In the genomic region with DNA sequence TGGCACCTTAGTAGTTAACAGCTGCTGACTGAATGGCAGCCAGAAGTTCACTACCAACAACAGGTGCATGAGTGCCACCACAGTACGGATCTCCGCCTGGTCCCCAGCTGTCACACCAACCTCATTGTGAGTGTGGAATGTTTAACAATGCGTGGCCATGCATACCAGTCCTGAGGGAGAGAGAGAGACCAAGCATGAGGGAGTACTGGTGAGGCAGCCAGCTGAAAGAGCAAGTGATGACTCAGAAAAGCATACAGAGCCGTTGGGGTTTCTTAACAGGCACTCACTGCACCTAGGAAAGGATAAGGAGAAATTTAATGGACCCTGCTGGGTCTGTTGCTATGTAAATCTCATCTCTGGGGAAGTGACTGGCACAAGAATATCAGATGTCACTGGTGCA, we compare ENCODE assay signal across 1 cellular context.
TF ChIP-seq lines count a peak whose summit lies in the region.

No MANE protein-coding gene starts in this region.

TF ChIP-seq in HepG2, 621 proteins besides CTCF, POLR2A, EP300 and RAD21 (continued from another document):
- TF ChIP-seq, protein P1, sequence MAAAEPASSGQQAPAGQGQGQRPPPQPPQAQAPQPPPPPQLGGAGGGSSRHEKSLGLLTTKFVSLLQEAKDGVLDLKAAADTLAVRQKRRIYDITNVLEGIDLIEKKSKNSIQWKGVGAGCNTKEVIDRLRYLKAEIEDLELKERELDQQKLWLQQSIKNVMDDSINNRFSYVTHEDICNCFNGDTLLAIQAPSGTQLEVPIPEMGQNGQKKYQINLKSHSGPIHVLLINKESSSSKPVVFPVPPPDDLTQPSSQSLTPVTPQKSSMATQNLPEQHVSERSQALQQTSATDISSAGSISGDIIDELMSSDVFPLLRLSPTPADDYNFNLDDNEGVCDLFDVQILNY (CRISPR knock-in tag; conservative IDR thresholded peaks at IDR 0.05) = no peak
- TF ChIP-seq, protein P2, sequence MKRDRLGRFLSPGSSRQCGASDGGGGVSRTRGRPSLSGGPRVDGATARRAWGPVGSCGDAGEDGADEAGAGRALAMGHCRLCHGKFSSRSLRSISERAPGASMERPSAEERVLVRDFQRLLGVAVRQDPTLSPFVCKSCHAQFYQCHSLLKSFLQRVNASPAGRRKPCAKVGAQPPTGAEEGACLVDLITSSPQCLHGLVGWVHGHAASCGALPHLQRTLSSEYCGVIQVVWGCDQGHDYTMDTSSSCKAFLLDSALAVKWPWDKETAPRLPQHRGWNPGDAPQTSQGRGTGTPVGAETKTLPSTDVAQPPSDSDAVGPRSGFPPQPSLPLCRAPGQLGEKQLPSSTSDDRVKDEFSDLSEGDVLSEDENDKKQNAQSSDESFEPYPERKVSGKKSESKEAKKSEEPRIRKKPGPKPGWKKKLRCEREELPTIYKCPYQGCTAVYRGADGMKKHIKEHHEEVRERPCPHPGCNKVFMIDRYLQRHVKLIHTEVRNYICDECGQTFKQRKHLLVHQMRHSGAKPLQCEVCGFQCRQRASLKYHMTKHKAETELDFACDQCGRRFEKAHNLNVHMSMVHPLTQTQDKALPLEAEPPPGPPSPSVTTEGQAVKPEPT (CRISPR knock-in tag; IDR thresholded peaks at IDR 0.05; ENCODE audit: low read depth) = no peak
- TF ChIP-seq, protein P3, sequence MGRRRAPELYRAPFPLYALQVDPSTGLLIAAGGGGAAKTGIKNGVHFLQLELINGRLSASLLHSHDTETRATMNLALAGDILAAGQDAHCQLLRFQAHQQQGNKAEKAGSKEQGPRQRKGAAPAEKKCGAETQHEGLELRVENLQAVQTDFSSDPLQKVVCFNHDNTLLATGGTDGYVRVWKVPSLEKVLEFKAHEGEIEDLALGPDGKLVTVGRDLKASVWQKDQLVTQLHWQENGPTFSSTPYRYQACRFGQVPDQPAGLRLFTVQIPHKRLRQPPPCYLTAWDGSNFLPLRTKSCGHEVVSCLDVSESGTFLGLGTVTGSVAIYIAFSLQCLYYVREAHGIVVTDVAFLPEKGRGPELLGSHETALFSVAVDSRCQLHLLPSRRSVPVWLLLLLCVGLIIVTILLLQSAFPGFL (CRISPR knock-in tag; IDR thresholded peaks at IDR 0.05) = no peak
- TF ChIP-seq, protein P4, sequence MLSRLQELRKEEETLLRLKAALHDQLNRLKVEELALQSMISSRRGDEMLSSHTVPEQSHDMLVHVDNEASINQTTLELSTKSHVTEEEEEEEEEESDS (CRISPR knock-in tag; IDR thresholded peaks at IDR 0.05; ENCODE audit: borderline replicate concordance) = no peak
- TF ChIP-seq ZNF367 (CRISPR knock-in tag; IDR thresholded peaks at IDR 0.05; ENCODE audit: borderline replicate concordance) = no peak
- TF ChIP-seq, protein P5, sequence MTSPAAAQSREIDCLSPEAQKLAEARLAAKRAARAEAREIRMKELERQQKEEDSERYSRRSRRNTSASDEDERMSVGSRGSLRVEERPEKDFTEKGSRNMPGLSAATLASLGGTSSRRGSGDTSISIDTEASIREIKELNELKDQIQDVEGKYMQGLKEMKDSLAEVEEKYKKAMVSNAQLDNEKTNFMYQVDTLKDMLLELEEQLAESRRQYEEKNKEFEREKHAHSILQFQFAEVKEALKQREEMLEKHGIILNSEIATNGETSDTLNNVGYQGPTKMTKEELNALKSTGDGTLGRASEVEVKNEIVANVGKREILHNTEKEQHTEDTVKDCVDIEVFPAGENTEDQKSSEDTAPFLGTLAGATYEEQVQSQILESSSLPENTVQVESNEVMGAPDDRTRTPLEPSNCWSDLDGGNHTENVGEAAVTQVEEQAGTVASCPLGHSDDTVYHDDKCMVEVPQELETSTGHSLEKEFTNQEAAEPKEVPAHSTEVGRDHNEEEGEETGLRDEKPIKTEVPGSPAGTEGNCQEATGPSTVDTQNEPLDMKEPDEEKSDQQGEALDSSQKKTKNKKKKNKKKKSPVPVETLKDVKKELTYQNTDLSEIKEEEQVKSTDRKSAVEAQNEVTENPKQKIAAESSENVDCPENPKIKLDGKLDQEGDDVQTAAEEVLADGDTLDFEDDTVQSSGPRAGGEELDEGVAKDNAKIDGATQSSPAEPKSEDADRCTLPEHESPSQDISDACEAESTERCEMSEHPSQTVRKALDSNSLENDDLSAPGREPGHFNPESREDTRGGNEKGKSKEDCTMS (CRISPR knock-in tag; conservative IDR thresholded peaks at IDR 0.05) = no peak
- TF ChIP-seq ZNF224 (CRISPR knock-in tag; IDR thresholded peaks at IDR 0.05) = no peak
- TF ChIP-seq ZSCAN22 (CRISPR knock-in tag; IDR thresholded peaks at IDR 0.05) = no peak
